ENCODE assay signal across 1 cellular context in the genomic region with DNA sequence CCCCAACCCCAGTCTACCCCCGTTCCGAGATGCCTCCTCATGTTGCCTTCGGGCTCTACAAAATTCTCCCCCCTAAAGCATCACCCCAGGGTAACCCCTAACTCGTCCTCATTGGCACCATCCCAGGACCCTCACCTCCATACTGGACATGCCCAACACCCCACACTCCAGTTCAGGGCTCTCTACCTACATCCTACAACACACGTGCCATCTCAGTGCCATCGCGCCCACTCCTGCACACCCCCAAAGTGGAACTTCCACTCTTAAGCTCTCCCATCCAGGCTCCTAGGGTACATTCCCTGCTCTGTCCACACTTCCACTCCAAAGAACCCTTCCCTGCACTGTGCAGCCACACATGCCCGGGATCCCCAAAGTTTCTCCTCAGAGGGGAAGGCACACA.
TF ChIP-seq lines count a peak whose summit lies in the region.

No MANE protein-coding gene starts in this region.

TF ChIP-seq in HCT116, 20 proteins besides CTCF, POLR2A, EP300 and RAD21 (continued from another document):
- TF ChIP-seq, protein P1, sequence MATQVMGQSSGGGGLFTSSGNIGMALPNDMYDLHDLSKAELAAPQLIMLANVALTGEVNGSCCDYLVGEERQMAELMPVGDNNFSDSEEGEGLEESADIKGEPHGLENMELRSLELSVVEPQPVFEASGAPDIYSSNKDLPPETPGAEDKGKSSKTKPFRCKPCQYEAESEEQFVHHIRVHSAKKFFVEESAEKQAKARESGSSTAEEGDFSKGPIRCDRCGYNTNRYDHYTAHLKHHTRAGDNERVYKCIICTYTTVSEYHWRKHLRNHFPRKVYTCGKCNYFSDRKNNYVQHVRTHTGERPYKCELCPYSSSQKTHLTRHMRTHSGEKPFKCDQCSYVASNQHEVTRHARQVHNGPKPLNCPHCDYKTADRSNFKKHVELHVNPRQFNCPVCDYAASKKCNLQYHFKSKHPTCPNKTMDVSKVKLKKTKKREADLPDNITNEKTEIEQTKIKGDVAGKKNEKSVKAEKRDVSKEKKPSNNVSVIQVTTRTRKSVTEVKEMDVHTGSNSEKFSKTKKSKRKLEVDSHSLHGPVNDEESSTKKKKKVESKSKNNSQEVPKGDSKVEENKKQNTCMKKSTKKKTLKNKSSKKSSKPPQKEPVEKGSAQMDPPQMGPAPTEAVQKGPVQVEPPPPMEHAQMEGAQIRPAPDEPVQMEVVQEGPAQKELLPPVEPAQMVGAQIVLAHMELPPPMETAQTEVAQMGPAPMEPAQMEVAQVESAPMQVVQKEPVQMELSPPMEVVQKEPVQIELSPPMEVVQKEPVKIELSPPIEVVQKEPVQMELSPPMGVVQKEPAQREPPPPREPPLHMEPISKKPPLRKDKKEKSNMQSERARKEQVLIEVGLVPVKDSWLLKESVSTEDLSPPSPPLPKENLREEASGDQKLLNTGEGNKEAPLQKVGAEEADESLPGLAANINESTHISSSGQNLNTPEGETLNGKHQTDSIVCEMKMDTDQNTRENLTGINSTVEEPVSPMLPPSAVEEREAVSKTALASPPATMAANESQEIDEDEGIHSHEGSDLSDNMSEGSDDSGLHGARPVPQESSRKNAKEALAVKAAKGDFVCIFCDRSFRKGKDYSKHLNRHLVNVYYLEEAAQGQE (IDR thresholded peaks at IDR 0.05; ENCODE audit: low read depth), result no peak
- TF ChIP-seq TCF7L2 (IDR thresholded peaks at IDR 0.05; ENCODE audit: borderline replicate concordance, extremely low read depth, insufficient read depth, insufficient read length) (no peak), POLR2AphosphoS5 (IDR thresholded peaks at IDR 0.05; ENCODE audit: low read depth, low read length) (no peak), CEBPB (IDR thresholded peaks at IDR 0.05; ENCODE audit: low read depth) (no peak), EZH2phosphoT487 (IDR thresholded peaks at IDR 0.05; ENCODE audit: borderline replicate concordance) (no peak)
- TF ChIP-seq, protein P2, sequence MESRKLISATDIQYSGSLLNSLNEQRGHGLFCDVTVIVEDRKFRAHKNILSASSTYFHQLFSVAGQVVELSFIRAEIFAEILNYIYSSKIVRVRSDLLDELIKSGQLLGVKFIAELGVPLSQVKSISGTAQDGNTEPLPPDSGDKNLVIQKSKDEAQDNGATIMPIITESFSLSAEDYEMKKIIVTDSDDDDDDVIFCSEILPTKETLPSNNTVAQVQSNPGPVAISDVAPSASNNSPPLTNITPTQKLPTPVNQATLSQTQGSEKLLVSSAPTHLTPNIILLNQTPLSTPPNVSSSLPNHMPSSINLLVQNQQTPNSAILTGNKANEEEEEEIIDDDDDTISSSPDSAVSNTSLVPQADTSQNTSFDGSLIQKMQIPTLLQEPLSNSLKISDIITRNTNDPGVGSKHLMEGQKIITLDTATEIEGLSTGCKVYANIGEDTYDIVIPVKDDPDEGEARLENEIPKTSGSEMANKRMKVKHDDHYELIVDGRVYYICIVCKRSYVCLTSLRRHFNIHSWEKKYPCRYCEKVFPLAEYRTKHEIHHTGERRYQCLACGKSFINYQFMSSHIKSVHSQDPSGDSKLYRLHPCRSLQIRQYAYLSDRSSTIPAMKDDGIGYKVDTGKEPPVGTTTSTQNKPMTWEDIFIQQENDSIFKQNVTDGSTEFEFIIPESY (IDR thresholded peaks at IDR 0.05; ENCODE audit: extremely low read depth, insufficient replicate concordance, low read length), result no peak
